In genomic region chrX:10128386-10128785, GRCh38 we compare ENCODE assay signal across 3 cellular contexts.
TF ChIP-seq lines count a peak whose summit lies in the region.

No MANE protein-coding gene starts in this region.

TF ChIP-seq in GM12891, 5 proteins besides CTCF, POLR2A, EP300 and RAD21:
- TF ChIP-seq SPI1 (IDR thresholded peaks at IDR 0.05; ENCODE audit: low read depth, low read length) (no peak), PAX5 (IDR thresholded peaks at IDR 0.05; ENCODE audit: insufficient read depth, low read length, severe bottlenecking) (no peak), TAF1 (IDR thresholded peaks at IDR 0.05; ENCODE audit: low read depth, low read length) (no peak), POLR2AphosphoS5 (IDR thresholded peaks at IDR 0.05; ENCODE audit: low read depth, low read length) (no peak), POU2F2 (IDR thresholded peaks at IDR 0.05; ENCODE audit: low read depth, low read length) (no peak)
TF ChIP-seq in GM12891: peak in this region for 0.

TF ChIP-seq in IMR-90, 13 proteins besides CTCF, POLR2A, EP300 and RAD21:
- TF ChIP-seq ELK1 (IDR thresholded peaks at IDR 0.05; ENCODE audit: borderline replicate concordance, low read depth, low read length) (no peak), CEBPB (IDR thresholded peaks at IDR 0.05; ENCODE audit: low read depth, low read length) (no peak), RFX5 (IDR thresholded peaks at IDR 0.05; ENCODE audit: low read depth, low read length) (no peak), MXI1 (IDR thresholded peaks at IDR 0.05; ENCODE audit: borderline replicate concordance, low read depth, low read length) (no peak), CHD1 (IDR thresholded peaks at IDR 0.05; ENCODE audit: low read depth, low read length) (no peak), FOS (IDR thresholded peaks at IDR 0.05; ENCODE audit: low read depth, low read length) (no peak), MAZ (IDR thresholded peaks at IDR 0.05; ENCODE audit: borderline replicate concordance, low read depth, low read length) (no peak)

TF ChIP-seq in H1, 55 proteins besides CTCF, POLR2A, EP300 and RAD21:
- TF ChIP-seq CREB1 (IDR thresholded peaks at IDR 0.05) (no peak), SAP30 (IDR thresholded peaks at IDR 0.05; ENCODE audit: insufficient read depth, insufficient replicate concordance, low read length) (no peak), TCF12 (IDR thresholded peaks at IDR 0.05; ENCODE audit: low read depth, low read length) (no peak), KDM5A (IDR thresholded peaks at IDR 0.05; ENCODE audit: low read length) (no peak), CBX8 (IDR thresholded peaks at IDR 0.05; ENCODE audit: borderline replicate concordance, low read depth, low read length) (no peak), NRF1 (IDR thresholded peaks at IDR 0.05; ENCODE audit: low read depth, low read length) (no peak), YY1 (IDR thresholded peaks at IDR 0.05; ENCODE audit: low read depth, low read length) (no peak), HDAC6 (IDR thresholded peaks at IDR 0.05; ENCODE audit: low read depth, low read length) (no peak), TBP (IDR thresholded peaks at IDR 0.05; ENCODE audit: low read depth, low read length) (no peak), FOSL1 (IDR thresholded peaks at IDR 0.05; ENCODE audit: insufficient read depth, low read depth, low read length) (no peak), NANOG (IDR thresholded peaks at IDR 0.05; ENCODE audit: insufficient read depth, low read depth, low read length, poor library complexity, severe bottlenecking) (no peak), USF2 (IDR thresholded peaks at IDR 0.05; ENCODE audit: low read length) (no peak), RXRA (IDR thresholded peaks at IDR 0.05; ENCODE audit: insufficient read depth, low read depth, low read length) (no peak), SP2 (IDR thresholded peaks at IDR 0.05; ENCODE audit: low read length) (no peak), EGR1 (IDR thresholded peaks at IDR 0.05; ENCODE audit: borderline replicate concordance, low read depth, low read length) (no peak), TEAD4 (IDR thresholded peaks at IDR 0.05; ENCODE audit: low read depth, low read length) (no peak), TAF7 (optimal IDR thresholded peaks at IDR 0.05; ENCODE audit: borderline replicate concordance, low read depth, low read length) (no peak), RFX5 (IDR thresholded peaks at IDR 0.05; ENCODE audit: borderline replicate concordance, low read depth, low read length) (no peak), SP1 (IDR thresholded peaks at IDR 0.05; ENCODE audit: low read depth, low read length) (no peak), BCL11A (IDR thresholded peaks at IDR 0.05; ENCODE audit: low read depth in 2 of 2, low read length in 2 of 2) (no peak)
